ENCODE assay signal across 8 cellular contexts in the genomic region with DNA sequence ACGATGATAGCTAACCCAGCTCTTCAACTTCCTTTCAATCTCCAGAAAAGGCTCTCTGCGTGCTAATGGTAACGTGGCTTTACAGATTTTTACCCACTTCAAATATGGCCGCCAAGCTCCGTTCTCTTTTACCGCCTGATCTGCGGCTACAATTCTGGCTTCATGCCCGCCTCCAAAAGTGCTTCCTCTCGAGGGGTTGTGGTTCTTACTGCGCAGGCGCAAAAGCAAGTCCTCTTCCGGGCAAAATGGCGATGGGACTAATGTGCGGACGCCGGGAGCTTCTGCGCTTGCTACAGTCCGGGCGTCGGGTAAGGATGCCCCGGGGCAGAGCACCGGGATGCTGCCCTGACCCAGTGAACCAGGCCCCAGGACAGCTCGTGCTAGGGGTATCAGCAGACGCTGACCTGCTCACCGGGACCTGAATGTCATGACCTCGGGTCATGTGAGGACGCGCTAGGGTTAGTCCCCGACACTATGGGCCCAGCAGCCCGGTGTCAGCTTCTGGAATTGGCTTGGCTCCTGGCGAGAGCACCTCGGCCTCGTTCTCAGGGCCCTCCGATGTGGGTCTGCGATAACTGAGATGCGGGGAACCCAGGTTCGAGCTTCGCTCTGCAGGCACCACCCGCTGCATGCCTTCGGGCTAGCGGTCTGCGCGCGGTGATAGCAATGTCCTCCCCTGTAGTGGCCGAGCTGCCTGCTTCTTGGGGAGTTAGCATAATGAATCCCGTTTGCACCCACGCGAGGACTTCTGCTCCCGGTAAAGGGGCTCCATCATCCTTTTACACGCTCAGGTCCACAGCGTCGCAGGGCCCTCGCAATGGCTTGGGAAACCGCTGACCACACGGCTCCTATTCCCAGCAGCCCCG.
DNase-seq lines count a peak whose midpoint lies in the region; ATAC-seq and TF ChIP-seq lines count a peak whose summit lies in the region.

Gene OXA1L, plus strand, starts transcription at position 232 of the 866 bp plus-strand sequence. Its CDS starts 14 bp downstream, at position 246.

- peak; percentile 92 for TF ChIP-seq POLR2A in GM19099 (IDR thresholded peaks at IDR 0.05; ENCODE audit: extremely low read depth, insufficient read length, low read depth)

- DNase-seq in AG10803 (ENCODE audit: low read depth) (peak; percentile 97), NCI-H524 treated with DMSO at 0.1 percent for 48 hours (lab: John Stamatoyannopoulos, UW) (peak; percentile 91), kidney tubule cell (ENCODE audit: low spot score) (peak; percentile 98)
- peak; percentile 94 to 97 for DNase-seq in activated CD4-positive, alpha-beta T cell treated with anti-CD3 and anti-CD28 coated beads for 4 hours
- DNase-seq in stimulated activated CD4-positive, alpha-beta T cell treated with anti-CD3 and anti-CD28 coated beads, Interleukin-1b, Interleukin-23, amount 100 ng/mL, for 24 hours (ENCODE audit: low read depth in 4 of 4, low spot score in 1 of 4): peak; percentile 88 to 91 (median 91)

- ATAC-seq in HG03439 (IDR thresholded peaks at IDR 0.05; ENCODE audit: unreplicated experiment): peak; percentile 76

- no peak for TF ChIP-seq CTCF in AG10803 (conservative IDR thresholded peaks at IDR 0.05; ENCODE audit: low read length)

- H3K27ac ChIP-seq in cingulate gyrus (ENCODE audit: low read depth, low read length): peak within 1 kb of the TSS; percentile 96

- H3K4me3 ChIP-seq in AG10803 (ENCODE audit: low read length): peak within 1 kb of the TSS; percentile 98

Comparison
In these comparisons a context has a peak if more than half of its experiments do, and no peak if none do; other contexts are left out.
1. Peak in every context shown above with its lines: DNase-seq, ATAC-seq, H3K4me3 ChIP-seq and H3K27ac ChIP-seq.